ENCODE assay signal across 13 cellular contexts in genomic region chr5:32254987-32255900, GRCh38. TPM values are rescaled to one million over a fixed set of nuclear protein-coding genes. Genes with fewer than 3 reads are reported as not detected.
DNase-seq lines count a peak whose midpoint lies in the region; ATAC-seq and TF ChIP-seq lines count a peak whose summit lies in the region.
"Had no signal": no experiment of that assay in that cellular context is flagged by ENCODE, and none has a peak within 500 bp of the region (broad histone marks: within the 10 kb centered on the region; RNA-seq: fewer than 3 reads in every experiment).

No MANE protein-coding gene starts in this region.

- no peaks in the 10 kb centered on the region for H3K27me3 ChIP-seq in foreskin keratinocyte
- H3K27me3 ChIP-seq: brain microvascular endothelial cell had no signal

- no peak overlapping the region for H3K27ac ChIP-seq in foreskin keratinocyte
- H3K27ac ChIP-seq: brain microvascular endothelial cell had no signal

- no peak for TF ChIP-seq CTCF in foreskin keratinocyte (conservative IDR thresholded peaks at IDR 0.05)

- no peaks in the 10 kb centered on the region for H3K4me1 ChIP-seq in foreskin keratinocyte

- DNase-seq in DMS 273 (lab: John Stamatoyannopoulos, UW; ENCODE audit: unreplicated experiment) (peak; percentile 73), NCI-H69 (lab: John Stamatoyannopoulos, UW) (peak; percentile 99), foreskin keratinocyte (no peak), renal cortical epithelial cell (ENCODE audit: low read depth) (peak; percentile 84), DMS53 (lab: John Stamatoyannopoulos, UW) (no peak), RPMI8226 (no peak)
- DNase-seq in activated CD4-positive, alpha-beta T cell treated with anti-CD3 and anti-CD28 coated beads, Interleukin-2, amount 50 U/mL, for 4 hours: no peak
- DNase-seq: activated CD4-positive, alpha-beta memory T cell treated with anti-CD3 and anti-CD28 coated beads for 36 hours; brain microvascular endothelial cell; DND-41; H7; NCI-H2107 had no signal

- ATAC-seq in foreskin keratinocyte (peak; percentile 11), HG03439 (IDR thresholded peaks at IDR 0.05; ENCODE audit: unreplicated experiment) (no peak)

RNA-seq across cellular contexts. Expression of gene MTMR12, which starts 57.5 kb away (rescaled TPM):
- total RNA-seq in foreskin keratinocyte (17.1 and 19.3 TPM in 2 replicates), renal cortical epithelial cell (27.3 and 61.3 TPM in 2 replicates)
- 4.5 and 5.7 TPM in 2 replicates for polyA plus RNA-seq in foreskin keratinocyte

Comparison
In these comparisons a context has a peak if more than half of its experiments do, and no peak if none do; other contexts are left out.
1. DNase-seq: peak in DMS 273 (single experiment), NCI-H69 (single experiment) and renal cortical epithelial cell (single experiment); none in foreskin keratinocyte (0 of 2), activated CD4-positive, alpha-beta T cell treated with anti-CD3 and anti-CD28 coated beads, Interleukin-2, amount 50 U/mL, for 4 hours (0 of 2), DMS53 (single experiment) and RPMI8226 (single experiment).